1 cellular context compared by ENCODE assay signal in the genomic region with DNA sequence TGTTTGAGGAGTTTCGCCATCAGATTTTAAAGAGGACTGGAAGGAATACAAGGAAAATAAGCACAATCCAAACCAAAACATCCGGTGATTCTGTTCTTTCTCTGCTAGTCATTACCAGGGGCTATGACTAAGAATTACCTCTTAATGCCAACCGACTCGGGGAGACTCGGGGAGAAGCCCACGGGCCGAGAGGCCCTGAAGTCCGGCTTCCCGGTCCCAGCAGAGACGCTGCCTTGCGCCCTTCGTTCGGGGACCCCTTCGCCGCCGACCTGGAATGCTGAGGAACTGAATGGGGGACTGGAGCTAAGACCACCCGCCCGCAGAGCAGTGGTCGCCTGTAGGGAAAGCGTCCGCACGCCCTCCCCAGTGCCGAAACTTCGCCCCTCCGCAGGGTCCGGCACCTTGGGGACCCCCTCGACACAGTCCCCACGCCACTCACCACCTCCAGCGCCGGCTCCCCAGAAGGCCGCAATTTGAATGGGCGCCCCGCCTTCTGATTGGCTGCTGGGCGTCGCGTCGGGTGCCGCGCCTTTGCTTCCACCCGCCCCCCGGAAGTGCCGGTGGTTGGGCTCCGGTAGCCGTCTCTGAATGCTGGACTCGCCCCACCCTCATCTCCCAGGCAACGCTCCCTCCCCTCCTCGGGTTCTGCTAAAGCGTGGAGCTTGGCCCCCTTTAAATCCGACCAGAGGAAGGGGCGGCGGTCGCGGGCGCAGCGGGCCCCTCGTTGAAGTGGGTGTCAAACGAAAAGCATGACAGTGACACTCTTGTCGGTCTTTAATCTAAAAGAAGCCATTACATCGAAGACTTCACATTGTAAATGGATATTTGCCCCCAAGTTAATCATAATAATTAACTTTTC.
TF ChIP-seq lines count a peak whose summit lies in the region.

A gene with protein sequence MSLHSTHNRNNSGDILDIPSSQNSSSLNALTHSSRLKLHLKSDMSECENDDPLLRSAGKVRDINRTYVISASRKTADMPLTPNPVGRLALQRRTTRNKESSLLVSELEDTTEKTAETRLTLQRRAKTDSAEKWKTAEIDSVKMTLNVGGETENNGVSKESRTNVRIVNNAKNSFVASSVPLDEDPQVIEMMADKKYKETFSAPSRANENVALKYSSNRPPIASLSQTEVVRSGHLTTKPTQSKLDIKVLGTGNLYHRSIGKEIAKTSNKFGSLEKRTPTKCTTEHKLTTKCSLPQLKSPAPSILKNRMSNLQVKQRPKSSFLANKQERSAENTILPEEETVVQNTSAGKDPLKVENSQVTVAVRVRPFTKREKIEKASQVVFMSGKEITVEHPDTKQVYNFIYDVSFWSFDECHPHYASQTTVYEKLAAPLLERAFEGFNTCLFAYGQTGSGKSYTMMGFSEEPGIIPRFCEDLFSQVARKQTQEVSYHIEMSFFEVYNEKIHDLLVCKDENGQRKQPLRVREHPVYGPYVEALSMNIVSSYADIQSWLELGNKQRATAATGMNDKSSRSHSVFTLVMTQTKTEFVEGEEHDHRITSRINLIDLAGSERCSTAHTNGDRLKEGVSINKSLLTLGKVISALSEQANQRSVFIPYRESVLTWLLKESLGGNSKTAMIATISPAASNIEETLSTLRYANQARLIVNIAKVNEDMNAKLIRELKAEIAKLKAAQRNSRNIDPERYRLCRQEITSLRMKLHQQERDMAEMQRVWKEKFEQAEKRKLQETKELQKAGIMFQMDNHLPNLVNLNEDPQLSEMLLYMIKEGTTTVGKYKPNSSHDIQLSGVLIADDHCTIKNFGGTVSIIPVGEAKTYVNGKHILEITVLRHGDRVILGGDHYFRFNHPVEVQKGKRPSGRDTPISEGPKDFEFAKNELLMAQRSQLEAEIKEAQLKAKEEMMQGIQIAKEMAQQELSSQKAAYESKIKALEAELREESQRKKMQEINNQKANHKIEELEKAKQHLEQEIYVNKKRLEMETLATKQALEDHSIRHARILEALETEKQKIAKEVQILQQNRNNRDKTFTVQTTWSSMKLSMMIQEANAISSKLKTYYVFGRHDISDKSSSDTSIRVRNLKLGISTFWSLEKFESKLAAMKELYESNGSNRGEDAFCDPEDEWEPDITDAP (N-terminal part only) (minus strand): TSS at position 479 of the 859 bp plus-strand sequence. CDS start 2,028 bp downstream, outside the sequence.

TF ChIP-seq in HepG2, 621 proteins besides CTCF, POLR2A, EP300 and RAD21 (continued from another document and continues in another):
- no peak for TF ChIP-seq ZNF704 (CRISPR knock-in tag; IDR thresholded peaks at IDR 0.05; ENCODE audit: borderline replicate concordance)
- no peak for TF ChIP-seq ZSCAN20 (CRISPR knock-in tag; IDR thresholded peaks at IDR 0.05; ENCODE audit: borderline replicate concordance)
- TF ChIP-seq AHDC1 (CRISPR knock-in tag; IDR thresholded peaks at IDR 0.05; ENCODE audit: borderline replicate concordance), result no peak
- no peak; the same call in 1 of the 2 replicates for TF ChIP-seq SMAD1 (CRISPR knock-in tag; IDR thresholded peaks at IDR 0.05; ENCODE audit: borderline replicate concordance, low read depth)
- no peak for TF ChIP-seq EHMT2 (IDR thresholded peaks at IDR 0.05; ENCODE audit: borderline replicate concordance, low read depth, low read length)
- TF ChIP-seq NKX3-1 (CRISPR knock-in tag; IDR thresholded peaks at IDR 0.05), result no peak
- no peak for TF ChIP-seq DR1 (CRISPR knock-in tag; IDR thresholded peaks at IDR 0.05)
- TF ChIP-seq, protein P1, sequence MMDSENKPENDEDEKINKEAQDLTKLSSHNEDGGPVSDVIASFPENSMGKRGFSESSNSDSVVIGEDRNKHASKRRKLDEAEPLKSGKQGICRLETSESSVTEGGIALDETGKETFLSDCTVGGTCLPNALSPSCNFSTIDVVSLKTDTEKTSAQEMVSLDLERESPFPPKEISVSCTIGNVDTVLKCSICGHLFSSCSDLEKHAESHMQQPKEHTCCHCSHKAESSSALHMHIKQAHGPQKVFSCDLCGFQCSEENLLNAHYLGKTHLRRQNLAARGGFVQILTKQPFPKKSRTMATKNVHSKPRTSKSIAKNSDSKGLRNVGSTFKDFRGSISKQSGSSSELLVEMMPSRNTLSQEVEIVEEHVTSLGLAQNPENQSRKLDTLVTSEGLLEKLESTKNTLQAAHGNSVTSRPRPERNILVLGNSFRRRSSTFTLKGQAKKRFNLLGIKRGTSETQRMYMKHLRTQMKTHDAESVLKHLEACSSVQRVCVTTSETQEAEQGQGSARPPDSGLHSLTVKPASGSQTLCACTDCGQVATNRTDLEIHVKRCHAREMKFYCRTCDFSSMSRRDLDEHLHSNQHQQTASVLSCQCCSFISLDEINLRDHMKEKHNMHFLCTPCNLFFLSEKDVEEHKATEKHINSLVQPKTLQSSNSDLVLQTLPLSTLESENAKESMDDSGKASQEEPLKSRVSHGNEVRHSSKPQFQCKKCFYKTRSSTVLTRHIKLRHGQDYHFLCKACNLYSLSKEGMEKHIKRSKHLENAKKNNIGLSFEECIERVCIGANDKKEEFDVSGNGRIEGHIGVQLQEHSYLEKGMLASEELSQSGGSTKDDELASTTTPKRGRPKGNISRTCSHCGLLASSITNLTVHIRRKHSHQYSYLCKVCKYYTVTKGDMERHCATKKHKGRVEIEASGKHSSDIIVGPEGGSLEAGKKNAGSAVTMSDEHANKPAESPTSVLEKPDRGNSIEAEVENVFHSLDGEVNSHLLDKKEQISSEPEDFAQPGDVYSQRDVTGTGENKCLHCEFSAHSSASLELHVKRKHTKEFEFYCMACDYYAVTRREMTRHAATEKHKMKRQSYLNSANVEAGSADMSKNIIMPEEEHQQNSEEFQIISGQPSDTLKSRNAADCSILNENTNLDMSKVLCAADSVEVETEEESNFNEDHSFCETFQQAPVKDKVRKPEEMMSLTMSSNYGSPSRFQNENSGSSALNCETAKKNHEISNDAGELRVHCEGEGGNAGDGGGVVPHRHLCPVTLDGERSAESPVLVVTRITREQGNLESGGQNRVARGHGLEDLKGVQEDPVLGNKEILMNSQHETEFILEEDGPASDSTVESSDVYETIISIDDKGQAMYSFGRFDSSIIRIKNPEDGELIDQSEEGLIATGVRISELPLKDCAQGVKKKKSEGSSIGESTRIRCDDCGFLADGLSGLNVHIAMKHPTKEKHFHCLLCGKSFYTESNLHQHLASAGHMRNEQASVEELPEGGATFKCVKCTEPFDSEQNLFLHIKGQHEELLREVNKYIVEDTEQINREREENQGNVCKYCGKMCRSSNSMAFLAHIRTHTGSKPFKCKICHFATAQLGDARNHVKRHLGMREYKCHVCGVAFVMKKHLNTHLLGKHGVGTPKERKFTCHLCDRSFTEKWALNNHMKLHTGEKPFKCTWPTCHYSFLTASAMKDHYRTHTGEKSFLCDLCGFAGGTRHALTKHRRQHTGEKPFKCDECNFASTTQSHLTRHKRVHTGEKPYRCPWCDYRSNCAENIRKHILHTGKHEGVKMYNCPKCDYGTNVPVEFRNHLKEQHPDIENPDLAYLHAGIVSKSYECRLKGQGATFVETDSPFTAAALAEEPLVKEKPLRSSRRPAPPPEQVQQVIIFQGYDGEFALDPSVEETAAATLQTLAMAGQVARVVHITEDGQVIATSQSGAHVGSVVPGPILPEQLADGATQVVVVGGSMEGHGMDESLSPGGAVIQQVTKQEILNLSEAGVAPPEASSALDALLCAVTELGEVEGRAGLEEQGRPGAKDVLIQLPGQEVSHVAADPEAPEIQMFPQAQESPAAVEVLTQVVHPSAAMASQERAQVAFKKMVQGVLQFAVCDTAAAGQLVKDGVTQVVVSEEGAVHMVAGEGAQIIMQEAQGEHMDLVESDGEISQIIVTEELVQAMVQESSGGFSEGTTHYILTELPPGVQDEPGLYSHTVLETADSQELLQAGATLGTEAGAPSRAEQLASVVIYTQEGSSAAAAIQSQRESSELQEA (CRISPR knock-in tag; IDR thresholded peaks at IDR 0.05; ENCODE audit: not compliant biosample characterization), result no peak
- no peak for TF ChIP-seq ETV6 (CRISPR knock-in tag; conservative IDR thresholded peaks at IDR 0.05)
- TF ChIP-seq ZNF562 (CRISPR knock-in tag; IDR thresholded peaks at IDR 0.05; ENCODE audit: borderline replicate concordance), result no peak
- TF ChIP-seq ZNF441 (CRISPR knock-in tag; IDR thresholded peaks at IDR 0.05; ENCODE audit: borderline replicate concordance), result no peak
- no peak for TF ChIP-seq ZNF552 (CRISPR knock-in tag; IDR thresholded peaks at IDR 0.05; ENCODE audit: borderline replicate concordance)
- peak; percentile 99 for TF ChIP-seq NFYB (CRISPR knock-in tag; IDR thresholded peaks at IDR 0.05)
- no peak; the same call in 1 of the 2 replicates for TF ChIP-seq FOXO1 (CRISPR knock-in tag; IDR thresholded peaks at IDR 0.05)
- TF ChIP-seq PRPF4 (IDR thresholded peaks at IDR 0.05; ENCODE audit: low read depth, low read length, poor library complexity, severe bottlenecking), result no peak
- TF ChIP-seq RBM39 (IDR thresholded peaks at IDR 0.05; ENCODE audit: low read depth, low read length, poor library complexity, severe bottlenecking), result no peak
- no peak for TF ChIP-seq ZNF33B (CRISPR knock-in tag; IDR thresholded peaks at IDR 0.05)
- no peak for TF ChIP-seq TEAD2 (CRISPR knock-in tag; IDR thresholded peaks at IDR 0.05)
- no peak; the same call in 1 of the 2 replicates for TF ChIP-seq MEF2D (CRISPR knock-in tag; IDR thresholded peaks at IDR 0.05)
- no peak for TF ChIP-seq ARNTL (CRISPR knock-in tag; IDR thresholded peaks at IDR 0.05)
- TF ChIP-seq THAP8 (CRISPR knock-in tag; IDR thresholded peaks at IDR 0.05; ENCODE audit: borderline replicate concordance), result 0 out of 2 replicates have a peak, but pooled peaks have one; percentile 34
- TF ChIP-seq, protein P2, sequence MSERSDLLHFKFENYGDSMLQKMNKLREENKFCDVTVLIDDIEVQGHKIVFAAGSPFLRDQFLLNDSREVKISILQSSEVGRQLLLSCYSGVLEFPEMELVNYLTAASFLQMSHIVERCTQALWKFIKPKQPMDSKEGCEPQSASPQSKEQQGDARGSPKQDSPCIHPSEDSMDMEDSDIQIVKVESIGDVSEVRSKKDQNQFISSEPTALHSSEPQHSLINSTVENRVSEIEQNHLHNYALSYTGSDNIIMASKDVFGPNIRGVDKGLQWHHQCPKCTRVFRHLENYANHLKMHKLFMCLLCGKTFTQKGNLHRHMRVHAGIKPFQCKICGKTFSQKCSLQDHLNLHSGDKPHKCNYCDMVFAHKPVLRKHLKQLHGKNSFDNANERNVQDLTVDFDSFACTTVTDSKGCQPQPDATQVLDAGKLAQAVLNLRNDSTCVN (CRISPR knock-in tag; IDR thresholded peaks at IDR 0.05; ENCODE audit: borderline replicate concordance), result peak; percentile 21; the same call in 1 of the 2 replicates
- no peak for TF ChIP-seq MAF1 (CRISPR knock-in tag; IDR thresholded peaks at IDR 0.05; ENCODE audit: borderline replicate concordance)
- TF ChIP-seq, protein P3, sequence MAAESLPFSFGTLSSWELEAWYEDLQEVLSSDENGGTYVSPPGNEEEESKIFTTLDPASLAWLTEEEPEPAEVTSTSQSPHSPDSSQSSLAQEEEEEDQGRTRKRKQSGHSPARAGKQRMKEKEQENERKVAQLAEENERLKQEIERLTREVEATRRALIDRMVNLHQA (CRISPR knock-in tag; IDR thresholded peaks at IDR 0.05), result no peak
- no peak for TF ChIP-seq ZNF484 (CRISPR knock-in tag; IDR thresholded peaks at IDR 0.05; ENCODE audit: borderline replicate concordance, low read depth)
- TF ChIP-seq PCBP1 (IDR thresholded peaks at IDR 0.05; ENCODE audit: borderline replicate concordance, low read depth, low read length), result 0 out of 2 replicates have a peak, but pooled peaks have one; percentile 70
- no peak for TF ChIP-seq ZBTB8A (CRISPR knock-in tag; IDR thresholded peaks at IDR 0.05; ENCODE audit: borderline replicate concordance, low read depth)
- TF ChIP-seq LCORL (IDR thresholded peaks at IDR 0.05), result no peak
- TF ChIP-seq LCORL (CRISPR knock-in tag; IDR thresholded peaks at IDR 0.05), result peak; percentile 64
- no peak for TF ChIP-seq BHLHE40 (IDR thresholded peaks at IDR 0.05; ENCODE audit: low read length)
- no peak for TF ChIP-seq ZNF615 (CRISPR knock-in tag; IDR thresholded peaks at IDR 0.05; ENCODE audit: borderline replicate concordance)
- TF ChIP-seq ZNF501 (CRISPR knock-in tag; IDR thresholded peaks at IDR 0.05), result peak; percentile 60
- TF ChIP-seq HMGA1 (CRISPR knock-in tag; conservative IDR thresholded peaks at IDR 0.05), result no peak
